Comparison of ENCODE assay signal across 30 cellular contexts in genomic region chr16:84426804-84427203, GRCh38. TPM values are rescaled to one million over a fixed set of nuclear protein-coding genes. Genes with fewer than 3 reads are reported as not detected.
A peak's percentile ranks its signal among the peaks of the same experiment; 100 is the strongest.
DNase-seq lines count a peak whose midpoint lies in the region; ATAC-seq, FAIRE-seq and TF ChIP-seq lines count a peak whose summit lies in the region.
"Had no signal": no experiment of that assay in that cellular context is flagged by ENCODE, and none has a peak within 500 bp of the region (broad histone marks: within the 10 kb centered on the region; RNA-seq: fewer than 3 reads in every experiment).

No MANE protein-coding gene starts in this region.

- no peaks in the 10 kb centered on the region for H3K36me3 ChIP-seq in K562 (ENCODE audit: control insufficient read depth, insufficient read depth, low read length)
- H3K36me3 ChIP-seq: BE2C, BLaER1 had no signal

- POLR2A ChIA-PET in K562 (lab: Yijun Ruan, JAX): interaction anchor here (0.7 kb wide), 1 partner anchor 28 kb away, joined by 3 read pairs; no protein-coding TSS in a partner anchor

- H3K27me3 ChIP-seq in K562 (ENCODE audit: control insufficient read depth in 2 of 2, insufficient read depth in 2 of 2, low read length in 2 of 2): peaks cover 53 to 62% of the 10 kb centered on the region in 2 experiments
- H3K27me3 ChIP-seq: BLaER1 had no signal

- H3K9ac ChIP-seq in K562 (ENCODE audit: insufficient read depth in 1 of 2, low read depth in 2 of 2, low read length in 2 of 2): no peak overlapping the region
- H3K9ac ChIP-seq: BLaER1 had no signal

- no peaks in the 10 kb centered on the region for H3K79me2 ChIP-seq in K562 (ENCODE audit: control insufficient read depth, insufficient read depth, low read length)

- CTCF ChIA-PET in K562 (lab: Yijun Ruan, JAX; ENCODE audit: low intra/inter-chr PET ratio): no interaction called here

- ATAC-seq in K562 (no peak), HG02588 (IDR thresholded peaks at IDR 0.05; ENCODE audit: unreplicated experiment) (no peak)
- ATAC-seq: GM12878 had no signal

- H3K9me3 ChIP-seq in K562 (replicated peaks; ENCODE audit: control insufficient read depth, insufficient read depth, low read depth, low read length): peaks cover 7% of the 10 kb centered on the region
- H3K9me3 ChIP-seq: BE2C had no signal

- H3K4me2 ChIP-seq in K562 (ENCODE audit: insufficient read depth, low read length): no peak overlapping the region
- H3K4me2 ChIP-seq: BLaER1 had no signal

- H3K9me1 ChIP-seq in K562 (ENCODE audit: control insufficient read depth, insufficient read depth, low read length): no peaks in the 10 kb centered on the region

- H3K27ac ChIP-seq in K562 (ENCODE audit: extremely low read depth, low read depth, low read length): no peak overlapping the region
- H3K27ac ChIP-seq: BLaER1 had no signal

- 2% methylated on average over 12 of the region's 12 CpGs for WGBS in K562 (ENCODE audit: insufficient coverage, low coverage, missing lambda C conversion rate)

- DNase-seq in HTR-8/SVneo (ENCODE audit: insufficient read length, low spot score): no peak
- peak; percentile 14 for DNase-seq in M059J (ENCODE audit: low read depth)
- no peak for DNase-seq in K562 (ENCODE audit: extremely low read depth in 1 of 4, low spot score in 3 of 4)
- no peak for DNase-seq in stimulated activated CD4-positive, alpha-beta T cell treated with anti-CD3 and anti-CD28 coated beads, Interleukin-2, amount 100 ng/mL, for 48 hours
- DNase-seq: 8988T; ACHN; BE2C; C1 segment of cervical spinal cord; CD4-positive, alpha-beta memory T cell; CD4-positive, CD25-positive, alpha-beta regulatory T cell; CD8-positive, alpha-beta memory T cell; COR-L47; DMS 273 treated with DMSO at 0.1 percent for 48 hours; DMS153; DMS53; DMS79; DND-41; EL; GDM1 had no signal

- no peak for TF ChIP-seq POLR2A in K562 (conservative IDR thresholded peaks at IDR 0.05)

- TF ChIP-seq RAD21 in K562 (CRISPR knock-in tag; conservative IDR thresholded peaks at IDR 0.05 in 1 of 2, IDR thresholded peaks at IDR 0.05 in 1 of 2): no peak

- intact Hi-C loops in K562 (cut with micrococcal nuclease): no loop called here

- no peaks in the 10 kb centered on the region for H4K20me1 ChIP-seq in K562 (replicated peaks; ENCODE audit: control insufficient read depth, insufficient read depth, low read length)
- H4K20me1 ChIP-seq: BLaER1 had no signal

- FAIRE-seq in HTR-8/SVneo (lab: Jason Lieb, UNC) (peak; percentile 4), K562 (lab: Jason Lieb, UNC) (no peak)
- FAIRE-seq: A204.1, GM12878, GM12892, GM18507 had no signal

- BruUV-seq in K562 (replicated peaks; lab: Mats Ljungman, UMichigan): no TSS peak

- no peaks in the 10 kb centered on the region for H3K4me1 ChIP-seq in K562 (replicated peaks in 1 of 2; ENCODE audit: control insufficient read depth in 2 of 2, insufficient read depth in 2 of 2, low read length in 2 of 2)
- H3K4me1 ChIP-seq: BE2C, BLaER1 had no signal

- TF ChIP-seq EP300 in K562 (IDR thresholded peaks at IDR 0.05; ENCODE audit: low read length): no peak

- in situ Hi-C loops in K562 (cut with MboI): no loop called here

- no peak overlapping the region for H2AFZ ChIP-seq in K562 (ENCODE audit: low read depth, low read length)

- H3K4me3 ChIP-seq in K562: no peak overlapping the region
- H3K4me3 ChIP-seq: BLaER1, GM12878 had no signal

- TF ChIP-seq CTCF in K562 (IDR thresholded peaks at IDR 0.05 in 2 of 3, conservative IDR thresholded peaks at IDR 0.05 in 1 of 3; ENCODE audit: insufficient read depth in 2 of 3, low read depth in 1 of 3, low read length in 3 of 3): no peak

TF ChIP-seq in K562, 482 proteins besides CTCF, POLR2A, EP300 and RAD21:
- TF ChIP-seq EZH2 (IDR thresholded peaks at IDR 0.05; ENCODE audit: borderline replicate concordance, low read depth, low read length) (0 out of 2 replicates have a peak, but pooled peaks have one; percentile 53), ATF2 (CRISPR knock-in tag; IDR thresholded peaks at IDR 0.05) (no peak)

RNA-seq across cellular contexts. Expression of gene ATP2C2, which starts 58.5 kb away (rescaled TPM):
- 0.07 TPM in 1 of 2 replicates, not detected in the other for total RNA-seq in M059J (2014; rRNA removed; shearing (Covaris generic))
- not detected in 2 replicates for total RNA-seq in K562 (2011; cell fraction: chromatin; rRNA removed; ENCODE audit: low replicate concordance)
- not detected in 2 replicates for total RNA-seq in K562 (2011; cell fraction: nucleolus; rRNA removed)
- not detected in 2 replicates for total RNA-seq in K562 (2011; cell fraction: nucleoplasm; rRNA removed)
- total RNA-seq in K562 (2014; rRNA removed) (not detected in 2 replicates), K562 (2014; rRNA removed; fragmentation: Illumina TruSeq; extraction: Trizol) (not detected in 2 replicates), K562 (2015; rRNA removed; fragmentation: Illumina TruSeq; extraction: Trizol) (not detected in 2 replicates), K562 (2021) (0.11 and 0.75 TPM in 2 replicates)
- polyA plus RNA-seq in K562 (2011; rRNA removed) (not detected in 2 replicates), K562 (2014; fragmentation: Illumina TruSeq; extraction: Trizol) (not detected in 2 replicates), K562 (2014; fragmentation: Nextera tagmentation; extraction: Ambion mirVana) (not detected), K562 (2014; rRNA removed) (not detected in 2 replicates)
- not detected in 2 replicates for polyA plus RNA-seq in K562 (2011; cell fraction: cytosol; rRNA removed)
- polyA plus RNA-seq in K562 (2011; cell fraction: nucleus; rRNA removed): not detected in 2 replicates
- polyA plus RNA-seq in K562 (2012): not detected in 2 replicates
- polyA minus RNA-seq in K562 (2011; rRNA and poly(A)+ RNA removed): not detected in 2 replicates
- not detected in 2 replicates for polyA minus RNA-seq in K562 (2011; cell fraction: cytosol; rRNA and poly(A)+ RNA removed)
- not detected in 2 replicates for polyA minus RNA-seq in K562 (2011; cell fraction: nucleus; rRNA and poly(A)+ RNA removed)
- total RNA-seq: A673; CD4-positive, alpha-beta memory T cell; CD4-positive, CD25-positive, alpha-beta regulatory T cell; CD8-positive, alpha-beta memory T cell; Daoy; G401; GM12878 had no signal
- polyA plus RNA-seq: AG04450; CD14-positive monocyte; CD4-positive, alpha-beta memory T cell; CD8-positive, alpha-beta memory T cell had no signal
